ENCODE assay signal across 23 cellular contexts in the genomic region with DNA sequence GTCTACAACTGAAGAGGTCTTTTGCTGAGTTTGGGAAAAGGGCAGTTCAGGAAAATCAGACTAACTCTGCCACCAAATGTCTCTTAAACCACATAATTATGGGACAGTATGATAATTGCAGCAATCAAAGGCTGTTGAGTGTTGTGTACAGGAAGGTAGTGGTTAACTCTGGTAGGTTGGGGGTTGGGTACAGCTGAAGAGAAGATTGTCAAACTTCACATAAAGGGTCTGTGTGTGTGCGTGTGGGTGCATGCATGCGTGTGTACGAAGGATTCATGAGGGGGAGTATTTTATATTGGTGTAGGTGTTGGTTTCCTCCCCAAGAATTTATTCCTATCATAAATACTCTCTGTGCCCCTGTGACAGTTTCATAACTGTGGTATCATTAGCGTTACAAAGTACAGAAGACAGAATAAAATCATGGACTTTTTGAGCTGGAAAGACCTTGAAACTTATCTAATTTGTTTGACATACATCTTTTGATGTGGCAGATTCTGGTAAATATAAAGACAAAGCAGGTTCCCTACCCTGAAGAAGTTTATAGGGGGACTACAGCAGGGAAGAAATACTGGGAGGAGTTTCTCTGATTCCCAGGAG.
A peak's percentile ranks its signal among the peaks of the same experiment; 100 is the strongest.
DNase-seq lines count a peak whose midpoint lies in the region; ATAC-seq, FAIRE-seq and TF ChIP-seq lines count a peak whose summit lies in the region.
"Had no signal": no experiment of that assay in that cellular context is flagged by ENCODE, and none has a peak within 500 bp of the region (broad histone marks: within the 10 kb centered on the region; RNA-seq: fewer than 3 reads in every experiment).

No MANE protein-coding gene starts in this region.

- no peaks in the 10 kb centered on the region for H3K9me3 ChIP-seq in CD4-positive, CD25-positive, alpha-beta regulatory T cell (ENCODE audit: control insufficient read depth in 2 of 2, low read length in 2 of 2)
- H3K9me3 ChIP-seq: sigmoid colon, thyroid gland had no signal

- H3K4me3 Mint-ChIP-seq in CD4-positive, CD25-positive, alpha-beta regulatory T cell: peak overlapping the region in 2 of 4 donors; percentile 5 to 45
- H3K4me3 Mint-ChIP-seq: activated B cell treated with CpG ODN at 0.5 μM for 24 hours; endodermal cell; nephron progenitor cell; stimulated activated naive B cell treated with anti-CD40 and anti-IgM and Interleukin-4, amounts not matched to agents 10 μg/mL and 1 μg/mL and 100 μg/mL, for 72 hours; T-helper 2 cell treated with Interferon-gamma antibody and Interleukin-4, amounts not matched to agents 5 μg/mL and 100 μg/mL, for 36 hours had no signal

- peak; percentile 67 for FAIRE-seq in H54 (lab: Jason Lieb, UNC)
- FAIRE-seq: colon, RCC 7860 had no signal

- peaks cover 0 to 2% (median 0%) of the 10 kb centered on the region in 7 donors for H3K9me3 Mint-ChIP-seq in CD4-positive, CD25-positive, alpha-beta regulatory T cell
- H3K9me3 Mint-ChIP-seq: activated B cell treated with CpG ODN at 0.5 μM for 24 hours; T-helper 2 cell treated with Interferon-gamma antibody and Interleukin-4, amounts not matched to agents 5 μg/mL and 100 μg/mL, for 36 hours had no signal

- peak overlapping the region; percentile 17 for H3K4me3 ChIP-seq in CD4-positive, CD25-positive, alpha-beta regulatory T cell (ENCODE audit: low read depth, low read length)
- H3K4me3 ChIP-seq: sigmoid colon, thyroid gland had no signal

- peak in 1 of 3 donors; percentile 63 for DNase-seq in CD4-positive, CD25-positive, alpha-beta regulatory T cell
- DNase-seq in H54 (ENCODE audit: insufficient read length, low spot score): no peak
- DNase-seq in NOMO-1 treated with dmso at 0.1 percent for 144 hours (lab: John Stamatoyannopoulos, UW; ENCODE audit: unreplicated experiment): peak; percentile 14
- DNase-seq in left kidney (ENCODE audit: low read depth, low spot score): peak; percentile 27
- DNase-seq in Kasumi-1 (lab: John Stamatoyannopoulos, UW): no peak
- DNase-seq in stimulated activated CD4-positive, alpha-beta T cell treated with anti-CD3 and anti-CD28 coated beads, Interleukin-2, amount 100 ng/mL, for 24 hours: no peak
- DNase-seq: activated B cell treated with CpG ODN at 0.5 μM for 24 hours; activated CD4-positive, alpha-beta T cell treated with anti-CD3 and anti-CD28 coated beads, Interleukin-2, amount 50 U/mL, for 48 hours; brain microvascular endothelial cell; endodermal cell; GOT3; NCI-H1092 treated with DMSO at 0.1 percent for 48 hours; NCI-H2171; NCI-H82; nephron progenitor cell; posterior cingulate gyrus; sigmoid colon; stimulated activated naive B cell treated with anti-CD40 and anti-IgM and Interleukin-4, amounts not matched to agents 10 μg/mL and 1 μg/mL and 100 μg/mL, for 72 hours; thyroid gland had no signal

- H3K27ac ChIP-seq in CD4-positive, CD25-positive, alpha-beta regulatory T cell (ENCODE audit: insufficient read depth, low read length, poor library complexity, severe bottlenecking): no peak overlapping the region
- H3K27ac ChIP-seq: brain microvascular endothelial cell, sigmoid colon, thyroid gland had no signal

- H3K27ac Mint-ChIP-seq in CD4-positive, CD25-positive, alpha-beta regulatory T cell: peak overlapping the region; percentile 3 to 61 (median 5)
- H3K27ac Mint-ChIP-seq: activated B cell treated with CpG ODN at 0.5 μM for 24 hours; endodermal cell; nephron progenitor cell; stimulated activated naive B cell treated with anti-CD40 and anti-IgM and Interleukin-4, amounts not matched to agents 10 μg/mL and 1 μg/mL and 100 μg/mL, for 72 hours; T-helper 2 cell treated with Interferon-gamma antibody and Interleukin-4, amounts not matched to agents 5 μg/mL and 100 μg/mL, for 36 hours had no signal

- no peaks in the 10 kb centered on the region for H3K36me3 ChIP-seq in CD4-positive, CD25-positive, alpha-beta regulatory T cell (ENCODE audit: control insufficient read depth, insufficient read depth, low read length)
- H3K36me3 ChIP-seq: brain microvascular endothelial cell, sigmoid colon, thyroid gland had no signal

- peaks cover 19% of the 10 kb centered on the region for H3K4me1 ChIP-seq in CD4-positive, CD25-positive, alpha-beta regulatory T cell (ENCODE audit: control insufficient read depth, insufficient read depth, low read length, poor library complexity, severe bottlenecking)
- H3K4me1 ChIP-seq: sigmoid colon, thyroid gland had no signal

- H3K4me1 Mint-ChIP-seq in CD4-positive, CD25-positive, alpha-beta regulatory T cell: peaks cover 19 to 32% (median 30%) of the 10 kb centered on the region in 4 donors
- H3K4me1 Mint-ChIP-seq: activated B cell treated with CpG ODN at 0.5 μM for 24 hours; stimulated activated naive B cell treated with anti-CD40 and anti-IgM and Interleukin-4, amounts not matched to agents 10 μg/mL and 1 μg/mL and 100 μg/mL, for 72 hours had no signal

- H3K27me3 ChIP-seq in CD4-positive, CD25-positive, alpha-beta regulatory T cell (ENCODE audit: control insufficient read depth, insufficient read depth, low read length): no peaks in the 10 kb centered on the region
- H3K27me3 ChIP-seq: brain microvascular endothelial cell, sigmoid colon, thyroid gland had no signal

- H3K27me3 Mint-ChIP-seq in CD4-positive, CD25-positive, alpha-beta regulatory T cell: no peaks in the 10 kb centered on the region
- H3K27me3 Mint-ChIP-seq: activated B cell treated with CpG ODN at 0.5 μM for 24 hours; stimulated activated naive B cell treated with anti-CD40 and anti-IgM and Interleukin-4, amounts not matched to agents 10 μg/mL and 1 μg/mL and 100 μg/mL, for 72 hours had no signal

- no peak for TF ChIP-seq POLR2A in H54 (IDR thresholded peaks at IDR 0.05; ENCODE audit: low read depth, low read length)

- peaks cover 4% of the 10 kb centered on the region for H3K36me3 Mint-ChIP-seq in CD4-positive, CD25-positive, alpha-beta regulatory T cell

- ATAC-seq in CD4-positive, CD25-positive, alpha-beta regulatory T cell (ENCODE audit: low read depth in 2 of 2): peak; percentile 68 to 71
- ATAC-seq in GM19328 (IDR thresholded peaks at IDR 0.05; ENCODE audit: unreplicated experiment): no peak
- ATAC-seq: stimulated activated naive B cell treated with anti-CD40 and anti-IgM and Interleukin-4, amounts not matched to agents 10 μg/mL and 1 μg/mL and 100 μg/mL, for 72 hours had no signal

Comparison
In these comparisons a context has a peak if more than half of its experiments do, and no peak if none do; other contexts are left out.
1. DNase-seq: peak in NOMO-1 treated with dmso at 0.1 percent for 144 hours (single experiment) and left kidney (single experiment); none in H54 (single experiment), Kasumi-1 (0 of 2) and stimulated activated CD4-positive, alpha-beta T cell treated with anti-CD3 and anti-CD28 coated beads, Interleukin-2, amount 100 ng/mL, for 24 hours (0 of 2).